ENCODE assay signal across 8 cellular contexts in genomic region chr1:151198254-151199127, GRCh38. TPM values are rescaled to one million over a fixed set of nuclear protein-coding genes. Genes with fewer than 3 reads are reported as not detected.
DNase-seq lines count a peak whose midpoint lies in the region; ATAC-seq, FAIRE-seq and TF ChIP-seq lines count a peak whose summit lies in the region.

A gene with protein sequence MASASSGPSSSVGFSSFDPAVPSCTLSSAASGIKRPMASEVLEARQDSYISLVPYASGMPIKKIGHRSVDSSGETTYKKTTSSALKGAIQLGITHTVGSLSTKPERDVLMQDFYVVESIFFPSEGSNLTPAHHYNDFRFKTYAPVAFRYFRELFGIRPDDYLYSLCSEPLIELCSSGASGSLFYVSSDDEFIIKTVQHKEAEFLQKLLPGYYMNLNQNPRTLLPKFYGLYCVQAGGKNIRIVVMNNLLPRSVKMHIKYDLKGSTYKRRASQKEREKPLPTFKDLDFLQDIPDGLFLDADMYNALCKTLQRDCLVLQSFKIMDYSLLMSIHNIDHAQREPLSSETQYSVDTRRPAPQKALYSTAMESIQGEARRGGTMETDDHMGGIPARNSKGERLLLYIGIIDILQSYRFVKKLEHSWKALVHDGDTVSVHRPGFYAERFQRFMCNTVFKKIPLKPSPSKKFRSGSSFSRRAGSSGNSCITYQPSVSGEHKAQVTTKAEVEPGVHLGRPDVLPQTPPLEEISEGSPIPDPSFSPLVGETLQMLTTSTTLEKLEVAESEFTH (plus strand): TSS chr1:151198552. CDS start chr1:151198997, 445 bp downstream.

- peak within 1 kb of the TSS; percentile 87 for H3K4me2 ChIP-seq in HepG2 (ENCODE audit: low read depth, low read length)

- peaks cover 3 to 14% of the 10 kb centered on the region in 2 experiments; a peak in 4 of 5 replicates for H3K36me3 ChIP-seq in HepG2 (replicated peaks in 1 of 2; ENCODE audit: control insufficient read depth in 1 of 2, insufficient read depth in 2 of 2, low read length in 2 of 2)

- TSS peak; percentile 62 for BruUV-seq in HepG2 (replicated peaks; lab: Mats Ljungman, UMichigan)

- peak; percentile 74 to 84 for TF ChIP-seq POLR2A in HepG2 (IDR thresholded peaks at IDR 0.05; ENCODE audit: insufficient read depth in 1 of 2, low read depth in 2 of 2, low read length in 2 of 2)

- H3K4me3 ChIP-seq in HepG2 (replicated peaks in 1 of 3; ENCODE audit: insufficient read depth in 1 of 3, low read depth in 2 of 3, low read length in 3 of 3), result peak within 1 kb of the TSS; percentile 87 to 95 (median 94)

- H3K27ac ChIP-seq in C4-2B (peak within 1 kb of the TSS; percentile 87), HepG2 (ENCODE audit: extremely low read length, insufficient read depth, low read length) (peak within 1 kb of the TSS; percentile 93)

- H2AFZ ChIP-seq in HepG2 (ENCODE audit: low read length), result no peak within 1 kb of the TSS

- peak within 1 kb of the TSS; percentile 89 for H3K9ac ChIP-seq in HepG2 (ENCODE audit: insufficient read depth, low read depth, low read length)

- under 1% methylated on average over 43 of the region's 60 CpGs for WGBS in HepG2 (ENCODE audit: low lambda C conversion rate)

- peaks cover 18% of the 10 kb centered on the region for H4K20me1 ChIP-seq in HepG2 (ENCODE audit: insufficient read depth, low read length)

- no peak for TF ChIP-seq RAD21 in HepG2 (CRISPR knock-in tag; IDR thresholded peaks at IDR 0.05)

- peaks cover 45% of the 10 kb centered on the region for H3K79me2 ChIP-seq in HepG2 (ENCODE audit: insufficient read depth, low read length)

- no peaks in the 10 kb centered on the region; a peak in 1 of 5 replicates for H3K27me3 ChIP-seq in HepG2 (ENCODE audit: control insufficient read depth in 1 of 2, insufficient read depth in 2 of 2, low read length in 2 of 2)

- peak; percentile 83 for ATAC-seq in GM19395 (IDR thresholded peaks at IDR 0.05; ENCODE audit: unreplicated experiment)
- peak; percentile 75 for ATAC-seq in HG03565 (IDR thresholded peaks at IDR 0.05; ENCODE audit: unreplicated experiment)
- peak; percentile 76 for ATAC-seq in HepG2

- peaks cover 34% of the 10 kb centered on the region for H3K4me1 ChIP-seq in HepG2 (ENCODE audit: insufficient read depth, low read length)

- TF ChIP-seq EP300 in HepG2 (IDR thresholded peaks at IDR 0.05; ENCODE audit: low read depth in 2 of 2, low read length in 2 of 2) (no peak), HepG2 (CRISPR knock-in tag; IDR thresholded peaks at IDR 0.05; ENCODE audit: borderline replicate concordance) (no peak)

- in situ Hi-C loops in HepG2 (cut with HindIII; ENCODE audit: extremely low pct_ligation_motif_present, low pct_unique_long_range_greater_than_20kb), result no loop called here

- POLR2A ChIA-PET in HepG2 (lab: Yijun Ruan, JAX), result interaction anchor here (0.7 to 4.0 kb wide), 6 partner anchors 9 to 457 kb away, joined by 3 to 12 read pairs (median 5); partner anchors contain the start of genes LYSMD1, PI4KB, PSMD4 and SCNM1

- FAIRE-seq in HepG2 (lab: Jason Lieb, UNC), result peak; percentile 87

- DNase-seq in NCI-H82 (lab: John Stamatoyannopoulos, UW) (peak; percentile 100), dermis microvascular lymphatic vessel endothelial cell (ENCODE audit: low read depth in 2 of 2) (peak; percentile 96 to 98), HepG2 (ENCODE audit: low spot score) (peak; percentile 97)
- DNase-seq in activated CD4-positive, alpha-beta T cell treated with anti-CD3 and anti-CD28 coated beads, Interleukin-2, amount 50 U/mL, for 48 hours, result peak; percentile 99
- peak; percentile 99 for DNase-seq in stimulated activated CD4-positive, alpha-beta T cell treated with anti-CD3 and anti-CD28 coated beads, Interleukin-4, amount 100 ng/mL, for 1 hour

- no peaks in the 10 kb centered on the region for H3K9me3 ChIP-seq in HepG2 (ENCODE audit: low read length)

- intact Hi-C loops in HepG2 (cut with micrococcal nuclease; ENCODE audit: unreplicated experiment), result loop anchor here (1.0 to 5.0 kb wide), 2 partner anchors 83 to 149 kb away; partner anchors contain the start of gene RFX5

- TF ChIP-seq CTCF in C4-2B (conservative IDR thresholded peaks at IDR 0.05) (no peak), HepG2 (CRISPR knock-in tag; IDR thresholded peaks at IDR 0.05) (no peak)

- CTCF ChIA-PET in HepG2 (lab: Yijun Ruan, JAX; ENCODE audit: low intra/inter-chr PET ratio, low total read pairs), result no interaction called here

TF ChIP-seq in HepG2, 621 proteins besides CTCF, POLR2A, EP300 and RAD21 (continues in another document):
- TF ChIP-seq ZNF407 (CRISPR knock-in tag; IDR thresholded peaks at IDR 0.05; ENCODE audit: not compliant biosample characterization) (peak; percentile 77), PHF8 (CRISPR knock-in tag; IDR thresholded peaks at IDR 0.05) (peak; percentile 79), ARID2 (CRISPR knock-in tag; IDR thresholded peaks at IDR 0.05; ENCODE audit: borderline replicate concordance) (0 out of 2 replicates have a peak, but pooled peaks have one; percentile 43)

RNA-seq across cellular contexts. Expression of the gene that starts here (rescaled TPM):
- 32.6 and 44.3 TPM in 2 replicates for total RNA-seq in dermis microvascular lymphatic vessel endothelial cell
- 43.8 and 45.3 TPM in 2 replicates for total RNA-seq in HepG2 (2016; rRNA removed; fragmentation: Illumina TruSeq; extraction: Trizol)
- total RNA-seq in HepG2 (2016; cell fraction: cytosol; rRNA removed; fragmentation: Illumina TruSeq; extraction: Trizol; ENCODE audit: low read depth), result 41.7 and 44.2 TPM in 2 replicates
- total RNA-seq in HepG2 (2016; cell fraction: insoluble cytoplasmic fraction; rRNA removed; fragmentation: Illumina TruSeq; extraction: Trizol), result 42.2 and 43.8 TPM in 2 replicates
- 29.6 and 29.8 TPM in 2 replicates for total RNA-seq in HepG2 (2016; cell fraction: membrane; rRNA removed; fragmentation: Illumina TruSeq; extraction: Trizol)
- 40.0 and 43.0 TPM in 2 replicates for total RNA-seq in HepG2 (2016; cell fraction: nucleus; rRNA removed; fragmentation: Illumina TruSeq; extraction: Trizol)
- polyA plus RNA-seq in HepG2 (2011; rRNA removed), result 61.1 and 65.1 TPM in 2 replicates
- polyA plus RNA-seq in HepG2 (2011; cell fraction: cytosol; rRNA removed), result 35.2 and 45.4 TPM in 2 replicates
- polyA plus RNA-seq in HepG2 (2011; cell fraction: nucleus; rRNA removed), result 71.3 and 79.9 TPM in 2 replicates
- 30.0 and 32.2 TPM in 2 replicates for polyA plus RNA-seq in HepG2 (2012)
- 1.8 and 1.9 TPM in 2 replicates for polyA plus RNA-seq in HepG2 (2016; cell fraction: cytosol; fragmentation: Illumina TruSeq; extraction: Trizol; ENCODE audit: low read depth)
- polyA plus RNA-seq in HepG2 (2016; cell fraction: insoluble cytoplasmic fraction; fragmentation: Illumina TruSeq; extraction: Trizol; ENCODE audit: low read depth), result 43.0 and 45.7 TPM in 2 replicates
- 8.9 and 11.4 TPM in 2 replicates for polyA plus RNA-seq in HepG2 (2016; cell fraction: membrane; fragmentation: Illumina TruSeq; extraction: Trizol; ENCODE audit: low read depth)
- polyA plus RNA-seq in HepG2 (2016; cell fraction: nucleus; fragmentation: Illumina TruSeq; extraction: Trizol; ENCODE audit: insufficient read depth, low read depth), result 66.1 and 70.7 TPM in 2 replicates
- polyA minus RNA-seq in HepG2 (2011; rRNA and poly(A)+ RNA removed; ENCODE audit: low replicate concordance), result 151 and 370 TPM in 2 replicates
- 32.3 and 45.2 TPM in 2 replicates for polyA minus RNA-seq in HepG2 (2011; cell fraction: cytosol; rRNA and poly(A)+ RNA removed)
- 91.2 and 120 TPM in 2 replicates for polyA minus RNA-seq in HepG2 (2011; cell fraction: nucleus; rRNA and poly(A)+ RNA removed)

Comparison
In these comparisons a context has a peak if more than half of its experiments do, and no peak if none do; other contexts are left out.
1. Peak in every context shown above with its lines: DNase-seq, ATAC-seq, H3K4me3 ChIP-seq and H3K27ac ChIP-seq.